ENCODE assay signal across 20 cellular contexts in genomic region chr9:113477661-113478060, GRCh38. TPM values are rescaled to one million over a fixed set of nuclear protein-coding genes. Genes with fewer than 3 reads are reported as not detected.
DNase-seq lines count a peak whose midpoint lies in the region; ATAC-seq, FAIRE-seq and TF ChIP-seq lines count a peak whose summit lies in the region.
"Had no signal": no experiment of that assay in that cellular context is flagged by ENCODE, and none has a peak within 500 bp of the region (broad histone marks: within the 10 kb centered on the region; RNA-seq: fewer than 3 reads in every experiment).

No MANE protein-coding gene starts in this region.

- H3K4ac ChIP-seq in H1 (replicated peaks; ENCODE audit: insufficient read length, low read depth, low read length) = no peak overlapping the region
- peak overlapping the region; percentile 14 for H3K4ac ChIP-seq in trophoblast cell (ENCODE audit: low read depth, low read length)

- POLR2A ChIA-PET in H1 (lab: Charles Lee; ENCODE audit: partially characterized antibody) = no interaction called here
- POLR2A ChIA-PET in naive thymus-derived CD8-positive, alpha-beta T cell (lab: Charles Lee) = no interaction called here

- H3K4me1 ChIP-seq in right cardiac atrium (ENCODE audit: control insufficient read depth, insufficient read depth, low read length) (peaks cover 12% of the 10 kb centered on the region), H1 (replicated peaks in 1 of 4; ENCODE audit: control insufficient read depth in 3 of 4, insufficient read depth in 4 of 4, low read length in 3 of 4) (peaks cover 0 to 5% (median 2%) of the 10 kb centered on the region in 4 experiments; a peak in 3 of 7 replicates), trophoblast cell (ENCODE audit: control insufficient read depth in 1 of 2, insufficient read depth in 2 of 2, low read length in 2 of 2) (peaks cover 9 to 13% of the 10 kb centered on the region in 2 experiments)
- H3K4me1 ChIP-seq: Caco-2, SJCRH30 had no signal

- H3K9me3 ChIP-seq in right cardiac atrium (ENCODE audit: control insufficient read depth, low read length) (no peaks in the 10 kb centered on the region), H1 (ENCODE audit: insufficient read depth in 2 of 2, low read depth in 1 of 2, low read length in 1 of 2) (no peaks in the 10 kb centered on the region), trophoblast cell (ENCODE audit: insufficient read depth, low read depth, low read length) (no peaks in the 10 kb centered on the region), T-helper 17 cell (ENCODE audit: control insufficient read depth, low read length, poor library complexity, severe bottlenecking) (no peaks in the 10 kb centered on the region)
- H3K9me3 ChIP-seq: Caco-2, SJCRH30 had no signal

- H3K36me3 ChIP-seq in H1 (ENCODE audit: control insufficient read depth in 2 of 4, insufficient read depth in 4 of 4, low read length in 3 of 4) = no peaks in the 10 kb centered on the region
- H3K36me3 ChIP-seq in trophoblast cell (ENCODE audit: control insufficient read depth in 1 of 2, insufficient read depth in 2 of 2, low read length in 2 of 2) = peaks cover 0 to 2% of the 10 kb centered on the region in 2 experiments
- H3K36me3 ChIP-seq: SJCRH30 had no signal

- H4K20me1 ChIP-seq in H1 (replicated peaks in 1 of 2; ENCODE audit: control insufficient read depth in 1 of 2, insufficient read depth in 2 of 2, low read length in 2 of 2) = no peaks in the 10 kb centered on the region

- TF ChIP-seq CTCF in H1 (IDR thresholded peaks at IDR 0.05; ENCODE audit: control extremely low read depth in 1 of 3, insufficient read depth in 1 of 3, low read depth in 1 of 3, low read length in 3 of 3) = no peak

- CTCF ChIA-PET in H1 (lab: Charles Lee; ENCODE audit: partially characterized antibody) = interaction anchor here (1.0 to 1.7 kb wide), 4 partner anchors 11 to 114 kb away, joined by 3 to 5 read pairs (median 4); no protein-coding TSS in a partner anchor

- no peak overlapping the region for H2AK5ac ChIP-seq in H1 (ENCODE audit: low read depth, low read length)
- no peak overlapping the region for H2AK5ac ChIP-seq in trophoblast cell (ENCODE audit: low read length)

- H4K91ac ChIP-seq in H1 (replicated peaks; ENCODE audit: insufficient read length, low read length) (no peak overlapping the region), trophoblast cell (ENCODE audit: low read depth, low read length) (no peak overlapping the region)

- H2AFZ ChIP-seq in H1 (ENCODE audit: low read length) = no peak overlapping the region
- no peak overlapping the region for H2AFZ ChIP-seq in trophoblast cell (ENCODE audit: insufficient read depth, low read length, poor library complexity)

- no peak overlapping the region for H3K56ac ChIP-seq in H1 (replicated peaks; ENCODE audit: insufficient read length, low read depth, low read length)

- no peaks in the 10 kb centered on the region for H3K36me3 Mint-ChIP-seq in naive thymus-derived CD8-positive, alpha-beta T cell
- peaks cover 2% of the 10 kb centered on the region for H3K36me3 Mint-ChIP-seq in T-helper 17 cell (ENCODE audit: low read depth)

- TF ChIP-seq POLR2A in H1 (IDR thresholded peaks at IDR 0.05; ENCODE audit: control extremely low read depth in 1 of 2, low read depth in 2 of 2, low read length in 2 of 2) = no peak

- H2BK15ac ChIP-seq in H1 (ENCODE audit: low read length) = no peak overlapping the region

- H2BK12ac ChIP-seq in H1 (ENCODE audit: low read depth, low read length) (no peak overlapping the region), trophoblast cell (ENCODE audit: low read length) (no peak overlapping the region)

- H3K9ac ChIP-seq in H1 (replicated peaks in 1 of 4; ENCODE audit: extremely low read depth in 1 of 4, low read depth in 3 of 4, low read length in 3 of 4) (no peak overlapping the region), trophoblast cell (ENCODE audit: low read length) (no peak overlapping the region)

- no peak overlapping the region for H4K5ac ChIP-seq in H1 (ENCODE audit: insufficient read length, low read depth, low read length)

- H2BK120ac ChIP-seq in H1 (replicated peaks; ENCODE audit: low read depth, low read length) (no peak overlapping the region), trophoblast cell (ENCODE audit: insufficient read depth, low read length, poor library complexity) (no peak overlapping the region)

- peak overlapping the region; percentile 45 for H3K27ac ChIP-seq in right cardiac atrium (ENCODE audit: low read length)
- no peak overlapping the region for H3K27ac ChIP-seq in H1 (ENCODE audit: low read depth, low read length)
- no peak overlapping the region for H3K27ac ChIP-seq in trophoblast cell (ENCODE audit: low read depth, low read length)
- H3K27ac ChIP-seq: HL-60, SJCRH30 had no signal

- H3K23ac ChIP-seq in H1 (ENCODE audit: insufficient read length) (no peak overlapping the region), trophoblast cell (ENCODE audit: low read length) (no peak overlapping the region)

- H3K4me3 Mint-ChIP-seq in naive thymus-derived CD8-positive, alpha-beta T cell = no peak overlapping the region
- H3K4me3 Mint-ChIP-seq in T-helper 17 cell = no peak overlapping the region
- H3K4me3 Mint-ChIP-seq: IgD-negative memory B cell had no signal

- no peaks in the 10 kb centered on the region for H3K79me1 ChIP-seq in H1 (ENCODE audit: low read depth, low read length)
- peaks cover 3% of the 10 kb centered on the region for H3K79me1 ChIP-seq in trophoblast cell (ENCODE audit: low read length)

- no peak overlapping the region for H4K12ac ChIP-seq in trophoblast cell (ENCODE audit: low read depth, low read length)

- no peak overlapping the region for H3K4me2 ChIP-seq in H1 (ENCODE audit: insufficient read depth in 1 of 2, low read depth in 2 of 2, low read length in 2 of 2)
- H3K4me2 ChIP-seq in trophoblast cell (ENCODE audit: low read length) = no peak overlapping the region

- peaks cover 8 to 35% (median 23%) of the 10 kb centered on the region in 4 donors for H3K4me1 Mint-ChIP-seq in naive thymus-derived CD8-positive, alpha-beta T cell
- peaks cover 20% of the 10 kb centered on the region for H3K4me1 Mint-ChIP-seq in T-helper 17 cell
- H3K4me1 Mint-ChIP-seq: IgD-negative memory B cell had no signal

- H3K14ac ChIP-seq in H1 (ENCODE audit: insufficient read length) (no peak overlapping the region), trophoblast cell (ENCODE audit: low read length) (no peak overlapping the region)

- H3K4me3 ChIP-seq in right cardiac atrium (ENCODE audit: low read length) = no peak overlapping the region
- H3K4me3 ChIP-seq in H1 (ENCODE audit: extremely low read depth in 1 of 4, insufficient read depth in 2 of 4, low read depth in 3 of 4, low read length in 4 of 4) = no peak overlapping the region
- no peak overlapping the region for H3K4me3 ChIP-seq in trophoblast cell (ENCODE audit: low read depth, low read length)
- H3K4me3 ChIP-seq: SJCRH30 had no signal

- H3K27me3 ChIP-seq in right cardiac atrium (ENCODE audit: control insufficient read depth, insufficient read depth) (no peaks in the 10 kb centered on the region), H1 (replicated peaks in 1 of 4; ENCODE audit: control insufficient read depth in 3 of 4, extremely low read depth in 1 of 4, insufficient read depth in 3 of 4, low read length in 3 of 4) (no peaks in the 10 kb centered on the region), trophoblast cell (ENCODE audit: insufficient read depth, low read length) (no peaks in the 10 kb centered on the region)

- no peaks in the 10 kb centered on the region for H3K9me3 Mint-ChIP-seq in naive thymus-derived CD8-positive, alpha-beta T cell

- H3K23me2 ChIP-seq in H1 (ENCODE audit: low read depth, low read length) = no peaks in the 10 kb centered on the region

- 66% methylated on average over 5 of the region's 5 CpGs for WGBS in right cardiac atrium
- WGBS in H1 (ENCODE audit: extremely low coverage in 1 of 2, insufficient coverage in 1 of 2, insufficient read length in 1 of 2, insufficient replicate concordance in 2 of 2, low coverage in 1 of 2, low lambda C conversion rate in 2 of 2, missing lambda C conversion rate in 1 of 2), 2 experiments = 89% methylated on average over 5 of the region's 5 CpGs; no CpG with 5 or more reads in 1 of the 2 experiments
- WGBS in trophoblast cell (ENCODE audit: extremely low coverage, insufficient coverage, insufficient read length) = no CpG with 5 or more reads among the region's 5 CpGs

- TF ChIP-seq RAD21 in H1 (IDR thresholded peaks at IDR 0.05 in 1 of 2, conservative IDR thresholded peaks at IDR 0.05 in 1 of 2; ENCODE audit: low read depth in 2 of 2, low read length in 2 of 2) = no peak

- no peaks in the 10 kb centered on the region for H3K27me3 Mint-ChIP-seq in naive thymus-derived CD8-positive, alpha-beta T cell
- peaks cover 4% of the 10 kb centered on the region for H3K27me3 Mint-ChIP-seq in T-helper 17 cell

- DNase-seq in right cardiac atrium = no peak
- no peak for DNase-seq in Right ventricle myocardium inferior (ENCODE audit: missing footprints)
- no peak for DNase-seq in H1 (ENCODE audit: low read depth in 1 of 2, low spot score in 2 of 2)
- DNase-seq in trophoblast cell = no peak
- DNase-seq in naive thymus-derived CD8-positive, alpha-beta T cell = no peak
- no peak for DNase-seq in T-helper 17 cell
- DNase-seq: AML-193, Caco-2, DMS153, H7, Kasumi-1, NCI-H1105 treated with DMSO at 0.1 percent for 48 hours, NCI-H187, NCI-H226, RPMI8226, SJCRH30 had no signal

- H3K27ac Mint-ChIP-seq in naive thymus-derived CD8-positive, alpha-beta T cell = peak overlapping the region in 3 of 10 donors; percentile 5 to 71 (median 63)
- H3K27ac Mint-ChIP-seq in T-helper 17 cell = no peak overlapping the region

- no peak for ATAC-seq in right cardiac atrium
- no peak for ATAC-seq in Right ventricle myocardium inferior
- ATAC-seq in HG03460 (IDR thresholded peaks at IDR 0.05; ENCODE audit: unreplicated experiment) = no peak
- ATAC-seq in naive thymus-derived CD8-positive, alpha-beta T cell = no peak
- no peak for ATAC-seq in T-helper 17 cell

- no peak overlapping the region for H2BK20ac ChIP-seq in H1 (ENCODE audit: low read length)

- H3K79me2 ChIP-seq in H1 (ENCODE audit: control insufficient read depth in 1 of 2, insufficient read depth in 2 of 2, low read length in 2 of 2) = no peaks in the 10 kb centered on the region
- no peaks in the 10 kb centered on the region for H3K79me2 ChIP-seq in trophoblast cell (ENCODE audit: control insufficient read depth, insufficient read depth, low read length, poor library complexity)

- no peak for FAIRE-seq in H1 (lab: Jason Lieb, UNC)
- FAIRE-seq: HTR-8/SVneo had no signal

- H4K8ac ChIP-seq in H1 (ENCODE audit: extremely low read depth, insufficient read depth, low read length) (peak overlapping the region; percentile 80), trophoblast cell (ENCODE audit: low read depth, low read length) (no peak overlapping the region)

- intact Hi-C loops in right cardiac atrium (cut with DNase I) (no loop called here), Right ventricle myocardium inferior (cut with DNase I) (no loop called here)

- no peak overlapping the region for H2BK5ac ChIP-seq in H1 (ENCODE audit: low read depth, low read length)
- H2BK5ac ChIP-seq in trophoblast cell (ENCODE audit: low read depth, low read length, poor library complexity) = no peak overlapping the region

- TF ChIP-seq EP300 in H1 (IDR thresholded peaks at IDR 0.05; ENCODE audit: borderline replicate concordance in 1 of 2, low read depth in 2 of 2, low read length in 2 of 2) = no peak

- H3K18ac ChIP-seq in H1 (ENCODE audit: extremely low read depth, low read length) = no peak overlapping the region
- no peak overlapping the region for H3K18ac ChIP-seq in trophoblast cell (ENCODE audit: low read length)

RNA-seq across cellular contexts. Expression of gene RGS3, which starts 14.1 kb away (rescaled TPM):
- total RNA-seq in right cardiac atrium = 100 to 1,000 TPM; 139 to 184 (median 166) TPM
- 107 TPM for polyA plus RNA-seq in right cardiac atrium
- total RNA-seq in Right ventricle myocardium inferior = 139 TPM
- total RNA-seq in H1 (2021; fragmentation: NEBNext Ultra II Directional; extraction: Animal tissue kit (Norgen Biotek cat#: 25700)) = 18.2 TPM in 2 replicates
- 12.6 and 15.1 TPM in 2 replicates for polyA plus RNA-seq in H1 (2011; rRNA removed)
- polyA plus RNA-seq in H1 (2011; cell fraction: cytosol; rRNA removed) = 19.4 TPM
- polyA plus RNA-seq in H1 (2011; cell fraction: nucleus; rRNA removed) = 23.9 TPM
- 17.7 to 20.9 TPM (median 18.5 TPM) in 4 replicates for polyA plus RNA-seq in H1 (2012, experiment 1 of 2)
- 19.6 TPM for polyA plus RNA-seq in H1 (2012, experiment 2 of 2)
- polyA plus RNA-seq in H1 (2013, experiment 1 of 2) = 11.8 TPM
- 13.7 TPM for polyA plus RNA-seq in H1 (2013, experiment 2 of 2)
- polyA minus RNA-seq in H1 (2011; rRNA and poly(A)+ RNA removed) = 21.1 and 22.2 TPM in 2 replicates
- polyA minus RNA-seq in H1 (2011; cell fraction: cytosol; rRNA and poly(A)+ RNA removed) = 13.9 TPM
- 42.0 TPM for polyA minus RNA-seq in H1 (2011; cell fraction: nucleus; rRNA and poly(A)+ RNA removed)
- polyA plus RNA-seq in trophoblast cell (2013) = 97.8 and 100 TPM in 2 replicates
- total RNA-seq in naive thymus-derived CD8-positive, alpha-beta T cell = 10 to 100 TPM; 27.8 to 29.5 TPM
- polyA plus RNA-seq in naive thymus-derived CD8-positive, alpha-beta T cell = 10 to 100 TPM; 17.9 to 33.4 (median 26.1) TPM
- 10 to 100 TPM; 17.4 to 22.0 TPM for total RNA-seq in T-helper 17 cell
